Comparison of ENCODE assay signal across 18 cellular contexts in genomic region chr9:72575673-72576072, GRCh38. TPM values are rescaled to one million over a fixed set of nuclear protein-coding genes. Genes with fewer than 3 reads are reported as not detected.
A peak's percentile ranks its signal among the peaks of the same experiment; 100 is the strongest.
DNase-seq lines count a peak whose midpoint lies in the region; TF ChIP-seq lines count a peak whose summit lies in the region.
"Had no signal": no experiment of that assay in that cellular context is flagged by ENCODE, and none has a peak within 500 bp of the region (broad histone marks: within the 10 kb centered on the region; RNA-seq: fewer than 3 reads in every experiment).

No MANE protein-coding gene starts in this region.

- CTCF ChIA-PET in activated naive CD4-positive, alpha-beta T cell treated with anti-CD3 and anti-CD28 coated beads for 36 hours (lab: Charles Lee), result interaction anchor here (0.9 kb wide), 1 partner anchor 32 kb away, joined by 3 read pairs; no protein-coding TSS in a partner anchor

- H4K91ac ChIP-seq in mesenchymal stem cell (ENCODE audit: low read length), result no peak overlapping the region

- H3K27me3 ChIP-seq in mesenchymal stem cell (ENCODE audit: control insufficient read depth in 1 of 2, insufficient read depth in 1 of 2, low read length in 2 of 2) (no peaks in the 10 kb centered on the region), subcutaneous abdominal adipose tissue (ENCODE audit: control insufficient read depth in 5 of 5, insufficient read depth in 4 of 5, low read length in 5 of 5) (no peaks in the 10 kb centered on the region)
- H3K27me3 ChIP-seq: BE2C had no signal

- no peak overlapping the region for H2BK15ac ChIP-seq in mesenchymal stem cell (ENCODE audit: low read depth, poor library complexity, severe bottlenecking)

- H2BK5ac ChIP-seq in mesenchymal stem cell (ENCODE audit: low read depth, low read length, poor library complexity, severe bottlenecking), result no peak overlapping the region

- TF ChIP-seq POLR2A in lower leg skin (IDR thresholded peaks at IDR 0.05), result no peak

- H3K36me3 Mint-ChIP-seq in activated naive CD4-positive, alpha-beta T cell treated with anti-CD3 and anti-CD28 coated beads for 36 hours (ENCODE audit: low read depth), result no peaks in the 10 kb centered on the region
- H3K36me3 Mint-ChIP-seq in CD14-positive monocyte, result no peaks in the 10 kb centered on the region

- no peaks in the 10 kb centered on the region for H3K9me3 Mint-ChIP-seq in activated naive CD4-positive, alpha-beta T cell treated with anti-CD3 and anti-CD28 coated beads for 36 hours
- H3K9me3 Mint-ChIP-seq in CD14-positive monocyte, result peaks cover 0 to 5% (median 0%) of the 10 kb centered on the region in 7 donors
- H3K9me3 Mint-ChIP-seq: H9 had no signal

- DNase-seq in mesenchymal stem cell (peak; percentile 31), lower leg skin (ENCODE audit: low spot score in 2 of 2) (no peak), CD14-positive monocyte (ENCODE audit: low spot score) (no peak)
- DNase-seq in activated naive CD4-positive, alpha-beta T cell treated with anti-CD3 and anti-CD28 coated beads for 36 hours, result no peak
- DNase-seq: BE2C, DMS 273 treated with DMSO at 0.1 percent for 48 hours, H9, Karpas-422, NCI-H1417, NCI-H1930, NCI-H2171, NCI-H82, SIG-M5 had no signal

- H3K27ac ChIP-seq in C4-2B, result peak overlapping the region; percentile 96
- H3K27ac ChIP-seq in VCaP, result peak overlapping the region; percentile 100
- H3K27ac ChIP-seq in mesenchymal stem cell (ENCODE audit: low read length, poor library complexity, severe bottlenecking), result no peak overlapping the region
- peak overlapping the region; percentile 94 for H3K27ac ChIP-seq in subcutaneous abdominal adipose tissue (ENCODE audit: low read depth, low read length)

- peak overlapping the region in 1 of 2 experiments; percentile 25 for H3K18ac ChIP-seq in mesenchymal stem cell (ENCODE audit: low read depth in 1 of 2, low read length in 2 of 2)

- WGBS in mesenchymal stem cell, result 73% methylated on average over 1 of the region's 1 CpG
- WGBS in lower leg skin, 2 donors, result 33 to 64% methylated on average over 1 of the region's 1 CpG

- H2BK12ac ChIP-seq in mesenchymal stem cell (ENCODE audit: low read length in 2 of 2), result no peak overlapping the region

- H3K9me3 ChIP-seq in mesenchymal stem cell (ENCODE audit: control insufficient read depth, low read length), result no peaks in the 10 kb centered on the region
- H3K9me3 ChIP-seq in subcutaneous abdominal adipose tissue (ENCODE audit: control insufficient read depth in 5 of 5, low read length in 5 of 5), result no peaks in the 10 kb centered on the region
- H3K9me3 ChIP-seq: BE2C had no signal

- no peak overlapping the region for H3K27ac Mint-ChIP-seq in activated naive CD4-positive, alpha-beta T cell treated with anti-CD3 and anti-CD28 coated beads for 36 hours
- no peak overlapping the region for H3K27ac Mint-ChIP-seq in CD14-positive monocyte
- H3K27ac Mint-ChIP-seq: H9 had no signal

- no peak overlapping the region for H3K4me3 Mint-ChIP-seq in activated naive CD4-positive, alpha-beta T cell treated with anti-CD3 and anti-CD28 coated beads for 36 hours
- no peak overlapping the region for H3K4me3 Mint-ChIP-seq in CD14-positive monocyte
- H3K4me3 Mint-ChIP-seq: H9 had no signal

- H3K4me1 ChIP-seq in mesenchymal stem cell (ENCODE audit: control insufficient read depth, insufficient read depth, low read depth, low read length), result peaks cover 4% of the 10 kb centered on the region
- H3K4me1 ChIP-seq in subcutaneous abdominal adipose tissue (ENCODE audit: control insufficient read depth in 5 of 5, insufficient read depth in 5 of 5, low read length in 5 of 5), result peaks cover 3 to 42% (median 39%) of the 10 kb centered on the region in 5 donors
- H3K4me1 ChIP-seq: BE2C had no signal

- intact Hi-C loops in activated naive CD4-positive, alpha-beta T cell treated with anti-CD3 and anti-CD28 coated beads for 36 hours (cut with micrococcal nuclease), result no loop called here
- intact Hi-C loops in lower leg skin (cut with DNase I; ENCODE audit: low total_unique reads) (no loop called here), CD14-positive monocyte (cut with micrococcal nuclease) (no loop called here)

- H3K27me3 Mint-ChIP-seq in activated naive CD4-positive, alpha-beta T cell treated with anti-CD3 and anti-CD28 coated beads for 36 hours (ENCODE audit: low read depth), result peaks cover 4% of the 10 kb centered on the region
- H3K27me3 Mint-ChIP-seq in CD14-positive monocyte (ENCODE audit: low read depth in 3 of 3), result peaks cover 1 to 3% (median 2%) of the 10 kb centered on the region in 3 donors

- H3K79me1 ChIP-seq in mesenchymal stem cell (replicated peaks; ENCODE audit: low read length, poor library complexity, severe bottlenecking), result no peaks in the 10 kb centered on the region

- peaks cover 6% of the 10 kb centered on the region for H3K4me1 Mint-ChIP-seq in activated naive CD4-positive, alpha-beta T cell treated with anti-CD3 and anti-CD28 coated beads for 36 hours (ENCODE audit: low read depth)
- peaks cover 14% of the 10 kb centered on the region for H3K4me1 Mint-ChIP-seq in CD14-positive monocyte

- H4K8ac ChIP-seq in mesenchymal stem cell (ENCODE audit: low read length), result no peak overlapping the region

- H3K4me3 ChIP-seq in mesenchymal stem cell (ENCODE audit: insufficient read depth in 1 of 2, low read depth in 1 of 2, low read length in 2 of 2) (peak overlapping the region in 1 of 2 experiments; percentile 23), subcutaneous abdominal adipose tissue (ENCODE audit: low read depth in 1 of 5, low read length in 5 of 5) (no peak overlapping the region), lower leg skin (ENCODE audit: low read depth, poor library complexity, severe bottlenecking) (no peak overlapping the region)

- H2AK5ac ChIP-seq in mesenchymal stem cell (ENCODE audit: low read length, severe bottlenecking), result no peak overlapping the region

- TF ChIP-seq CTCF in C4-2B (conservative IDR thresholded peaks at IDR 0.05) (no peak), VCaP (conservative IDR thresholded peaks at IDR 0.05) (no peak), lower leg skin (IDR thresholded peaks at IDR 0.05) (no peak), CD14-positive monocyte (IDR thresholded peaks at IDR 0.05) (no peak)

- no peak overlapping the region for H3K14ac ChIP-seq in mesenchymal stem cell (ENCODE audit: low read length in 2 of 2)

- no peak overlapping the region for H3K23ac ChIP-seq in mesenchymal stem cell (ENCODE audit: low read length in 2 of 2)

- H3K4ac ChIP-seq in mesenchymal stem cell (ENCODE audit: low read depth in 1 of 2, low read length in 2 of 2), result no peak overlapping the region

- H3K36me3 ChIP-seq in mesenchymal stem cell (ENCODE audit: control insufficient read depth in 1 of 2, insufficient read depth in 2 of 2, low read depth in 1 of 2, low read length in 2 of 2), result no peaks in the 10 kb centered on the region
- no peaks in the 10 kb centered on the region for H3K36me3 ChIP-seq in subcutaneous abdominal adipose tissue (ENCODE audit: control insufficient read depth in 5 of 5, insufficient read depth in 5 of 5, low read length in 5 of 5)
- H3K36me3 ChIP-seq: BE2C had no signal

- H2AFZ ChIP-seq in mesenchymal stem cell (ENCODE audit: low read depth, low read length), result no peak overlapping the region

- H2BK120ac ChIP-seq in mesenchymal stem cell (ENCODE audit: low read depth, low read length), result no peak overlapping the region

- H3K9ac ChIP-seq in mesenchymal stem cell (ENCODE audit: low read length) (peak overlapping the region; percentile 82), subcutaneous abdominal adipose tissue (ENCODE audit: low read length in 5 of 5) (no peak overlapping the region)

- H3K4me2 ChIP-seq in mesenchymal stem cell (ENCODE audit: low read length, poor library complexity, severe bottlenecking), result no peak overlapping the region

RNA-seq across cellular contexts. Expression of gene TMC1, which starts 54.3 kb away (rescaled TPM):
- 0.10 TPM for polyA plus RNA-seq in mesenchymal stem cell (2013, experiment 1 of 2)
- polyA plus RNA-seq in mesenchymal stem cell (2013, experiment 2 of 2), result 0.04 TPM
- total RNA-seq in activated naive CD4-positive, alpha-beta T cell treated with anti-CD3 and anti-CD28 coated beads for 36 hours, result not detected
- under 1 TPM in 2 of 4 donors, not detected in 2; 0.13 to 0.46 TPM for total RNA-seq in lower leg skin
- under 1 TPM; 0.40 to 0.55 TPM for polyA plus RNA-seq in CD14-positive monocyte
- total RNA-seq: Daoy, NCI-H460 had no signal
